ENCODE assay signal across 14 cellular contexts in the genomic region with DNA sequence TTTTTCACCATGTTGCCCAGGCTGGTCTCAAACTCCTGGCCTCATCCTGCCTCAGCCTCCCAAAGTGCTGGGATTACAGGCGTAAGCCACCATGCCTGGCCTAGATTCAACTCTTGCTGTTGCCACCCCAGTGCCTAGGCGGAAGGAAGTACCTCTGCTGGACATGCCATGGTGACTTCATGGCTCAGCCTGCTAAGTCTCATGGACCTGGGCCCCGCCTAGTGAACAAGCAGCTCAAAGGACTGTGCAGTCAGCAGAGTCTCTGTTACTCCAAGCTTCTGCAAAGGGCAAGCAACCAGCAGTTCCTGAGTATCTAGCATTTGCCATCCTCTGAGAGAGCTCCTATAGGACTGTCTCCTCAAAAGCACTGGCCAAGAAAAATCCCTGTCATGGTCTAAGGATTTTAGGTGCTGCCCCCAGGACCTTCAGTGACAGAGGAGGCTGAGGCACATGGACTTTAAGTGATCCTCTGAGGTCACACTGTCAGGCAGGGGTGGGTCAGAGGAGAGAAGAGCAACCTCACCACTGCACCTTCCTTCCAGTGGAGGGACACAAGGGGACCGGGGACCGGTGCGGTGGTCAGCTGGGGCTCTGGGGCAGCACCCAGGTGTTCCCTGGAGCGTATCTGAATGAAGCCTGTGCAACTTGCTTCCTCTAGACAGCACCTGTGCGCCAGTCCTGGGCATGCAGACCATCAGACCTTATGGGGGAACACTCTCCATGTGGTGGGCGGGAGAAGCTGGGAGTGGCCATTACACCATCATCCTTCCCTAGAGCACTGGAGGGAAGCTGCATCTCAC.
DNase-seq lines count a peak whose midpoint lies in the region; ATAC-seq, FAIRE-seq and TF ChIP-seq lines count a peak whose summit lies in the region.
"Had no signal": no experiment of that assay in that cellular context is flagged by ENCODE, and none has a peak within 500 bp of the region (broad histone marks: within the 10 kb centered on the region; RNA-seq: fewer than 3 reads in every experiment).

No MANE protein-coding gene starts in this region.

- POLR2A ChIA-PET in Caco-2 (lab: Charles Lee) = no interaction called here

- no peak for ATAC-seq in stimulated activated effector memory CD8-positive, alpha-beta T cell treated with anti-CD3 and anti-CD28 coated beads, Interleukin-12 subunit alpha, Interleukin-12 subunit beta, amount 100 ng/mL, for 72 hours
- ATAC-seq in omental fat pad (ENCODE audit: low FRiP score) (no peak), gastrocnemius medialis (no peak)
- ATAC-seq: K562 had no signal

- CTCF ChIA-PET in Caco-2 (lab: Charles Lee) = no interaction called here

- in situ Hi-C loops in gastrocnemius medialis (cut with MboI; ENCODE audit: low sequenced_read_pairs in 4 of 4) = no loop called here

- H3K27me3 Mint-ChIP-seq in Caco-2 (ENCODE audit: insufficient read depth, unreplicated experiment) = no peaks in the 10 kb centered on the region

- no peak for FAIRE-seq in RCC 7860 (lab: Jason Lieb, UNC)
- FAIRE-seq: K562 had no signal

- peaks cover 79% of the 10 kb centered on the region for H3K36me3 Mint-ChIP-seq in Caco-2 (ENCODE audit: insufficient read depth, unreplicated experiment)
- peaks cover 93% of the 10 kb centered on the region for H3K36me3 Mint-ChIP-seq in stimulated activated effector memory CD8-positive, alpha-beta T cell treated with anti-CD3 and anti-CD28 coated beads, Interleukin-12 subunit alpha, Interleukin-12 subunit beta, amount 100 ng/mL, for 72 hours

- TF ChIP-seq POLR2A in gastrocnemius medialis (IDR thresholded peaks at IDR 0.05) = no peak

- H3K4me3 ChIP-seq in Caco-2 (ENCODE audit: low read depth, low read length) (no peak overlapping the region), gastrocnemius medialis (no peak overlapping the region)
- H3K4me3 ChIP-seq: K562 had no signal

- H3K36me3 ChIP-seq in Caco-2 (ENCODE audit: control insufficient read depth, insufficient read depth, low read length) (peaks cover 4% of the 10 kb centered on the region), gastrocnemius medialis (peaks cover 0 to 96% of the 10 kb centered on the region in 2 donors)

- H3K27ac ChIP-seq in gastrocnemius medialis = no peak overlapping the region

- DNase-seq in Caco-2 = no peak
- DNase-seq in RCC 7860 (ENCODE audit: low spot score) = peak; percentile 43
- DNase-seq in kidney tubule cell (ENCODE audit: low spot score) = peak; percentile 35
- no peak for DNase-seq in stimulated activated effector memory CD8-positive, alpha-beta T cell treated with anti-CD3 and anti-CD28 coated beads, Interleukin-12 subunit alpha, Interleukin-12 subunit beta, amount 100 ng/mL, for 72 hours (ENCODE audit: low spot score in 2 of 2)
- no peak for DNase-seq in EL
- DNase-seq in omental fat pad (ENCODE audit: low spot score) = no peak
- no peak for DNase-seq in gastrocnemius medialis
- DNase-seq: DMS53, H9, MV-4-11, NCI-H1417, NCI-H187 treated with DMSO at 0.1 percent for 48 hours, NCI-H526 treated with DMSO at 0.1 percent for 48 hours had no signal

- H3K9me3 ChIP-seq in Caco-2 = no peaks in the 10 kb centered on the region
- no peaks in the 10 kb centered on the region for H3K9me3 ChIP-seq in gastrocnemius medialis

- H3K4me1 ChIP-seq in Caco-2 (no peaks in the 10 kb centered on the region), gastrocnemius medialis (no peaks in the 10 kb centered on the region)

- intact Hi-C loops in Caco-2 (cut with micrococcal nuclease; ENCODE audit: unreplicated experiment) (no loop called here), gastrocnemius medialis (cut with DNase I; ENCODE audit: low total_unique reads) (no loop called here)

- H3K27ac Mint-ChIP-seq in Caco-2 (ENCODE audit: unreplicated experiment) = peak overlapping the region; percentile 2
- H3K27ac Mint-ChIP-seq in stimulated activated effector memory CD8-positive, alpha-beta T cell treated with anti-CD3 and anti-CD28 coated beads, Interleukin-12 subunit alpha, Interleukin-12 subunit beta, amount 100 ng/mL, for 72 hours = peak overlapping the region; percentile 68

- no TSS peak for BruUV-seq in Caco-2 (replicated peaks; lab: Mats Ljungman, UMichigan)

- no peak overlapping the region for H3K4me3 Mint-ChIP-seq in Caco-2 (ENCODE audit: unreplicated experiment)
- H3K4me3 Mint-ChIP-seq in stimulated activated effector memory CD8-positive, alpha-beta T cell treated with anti-CD3 and anti-CD28 coated beads, Interleukin-12 subunit alpha, Interleukin-12 subunit beta, amount 100 ng/mL, for 72 hours = no peak overlapping the region
- H3K4me3 Mint-ChIP-seq: H9 had no signal

- no peaks in the 10 kb centered on the region for H3K9me3 Mint-ChIP-seq in Caco-2 (ENCODE audit: unreplicated experiment)
- H3K9me3 Mint-ChIP-seq in stimulated activated effector memory CD8-positive, alpha-beta T cell treated with anti-CD3 and anti-CD28 coated beads, Interleukin-12 subunit alpha, Interleukin-12 subunit beta, amount 100 ng/mL, for 72 hours = no peaks in the 10 kb centered on the region
- H3K9me3 Mint-ChIP-seq: H9 had no signal

- no peak for TF ChIP-seq CTCF in Caco-2 (IDR thresholded peaks at IDR 0.05; ENCODE audit: insufficient read depth in 1 of 2, low read depth in 1 of 2, low read length in 1 of 2, severe bottlenecking in 1 of 2, unreplicated experiment in 1 of 2)
- no peak for TF ChIP-seq CTCF in omental fat pad (IDR thresholded peaks at IDR 0.05)
- TF ChIP-seq CTCF in gastrocnemius medialis (IDR thresholded peaks at IDR 0.05 in 4 of 5, conservative IDR thresholded peaks at IDR 0.05 in 1 of 5) = no peak

- no peaks in the 10 kb centered on the region for H3K4me1 Mint-ChIP-seq in Caco-2 (ENCODE audit: low read depth, unreplicated experiment)
- no peaks in the 10 kb centered on the region for H3K4me1 Mint-ChIP-seq in stimulated activated effector memory CD8-positive, alpha-beta T cell treated with anti-CD3 and anti-CD28 coated beads, Interleukin-12 subunit alpha, Interleukin-12 subunit beta, amount 100 ng/mL, for 72 hours
- H3K4me1 Mint-ChIP-seq: H9 had no signal

- H3K27me3 ChIP-seq in Caco-2 (replicated peaks; ENCODE audit: control insufficient read depth, insufficient read depth, low read length) = no peaks in the 10 kb centered on the region
- H3K27me3 ChIP-seq in gastrocnemius medialis = no peaks in the 10 kb centered on the region

Comparison
In these comparisons a context has a peak if more than half of its experiments do, and no peak if none do; other contexts are left out.
1. DNase-seq: peak in RCC 7860 (single experiment) and kidney tubule cell (single experiment); none in Caco-2 (0 of 2), stimulated activated effector memory CD8-positive, alpha-beta T cell treated with anti-CD3 and anti-CD28 coated beads, Interleukin-12 subunit alpha, Interleukin-12 subunit beta, amount 100 ng/mL, for 72 hours (0 of 2), EL (single experiment), omental fat pad (single experiment) and gastrocnemius medialis (0 of 2).